Comparison of ENCODE assay signal across 1 cellular context in the genomic region with DNA sequence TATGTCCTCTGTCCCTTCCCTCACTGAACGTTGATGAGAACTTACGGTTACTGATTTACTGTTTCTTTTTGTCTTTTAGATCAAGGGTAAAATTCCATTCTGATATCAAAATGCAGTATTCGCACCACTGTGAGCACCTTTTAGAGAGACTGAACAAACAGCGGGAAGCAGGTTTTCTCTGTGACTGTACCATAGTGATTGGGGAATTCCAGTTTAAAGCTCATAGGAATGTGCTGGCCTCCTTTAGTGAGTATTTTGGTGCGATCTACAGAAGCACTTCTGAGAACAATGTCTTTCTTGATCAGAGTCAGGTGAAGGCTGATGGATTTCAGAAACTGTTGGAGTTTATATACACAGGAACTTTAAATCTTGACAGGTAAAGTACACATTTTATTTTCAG.
TF ChIP-seq lines count a peak whose summit lies in the region.

No MANE protein-coding gene starts in this region.

TF ChIP-seq in neural cell, 6 proteins besides CTCF, POLR2A, EP300 and RAD21 (continued from another document):
- TF ChIP-seq, protein P1, sequence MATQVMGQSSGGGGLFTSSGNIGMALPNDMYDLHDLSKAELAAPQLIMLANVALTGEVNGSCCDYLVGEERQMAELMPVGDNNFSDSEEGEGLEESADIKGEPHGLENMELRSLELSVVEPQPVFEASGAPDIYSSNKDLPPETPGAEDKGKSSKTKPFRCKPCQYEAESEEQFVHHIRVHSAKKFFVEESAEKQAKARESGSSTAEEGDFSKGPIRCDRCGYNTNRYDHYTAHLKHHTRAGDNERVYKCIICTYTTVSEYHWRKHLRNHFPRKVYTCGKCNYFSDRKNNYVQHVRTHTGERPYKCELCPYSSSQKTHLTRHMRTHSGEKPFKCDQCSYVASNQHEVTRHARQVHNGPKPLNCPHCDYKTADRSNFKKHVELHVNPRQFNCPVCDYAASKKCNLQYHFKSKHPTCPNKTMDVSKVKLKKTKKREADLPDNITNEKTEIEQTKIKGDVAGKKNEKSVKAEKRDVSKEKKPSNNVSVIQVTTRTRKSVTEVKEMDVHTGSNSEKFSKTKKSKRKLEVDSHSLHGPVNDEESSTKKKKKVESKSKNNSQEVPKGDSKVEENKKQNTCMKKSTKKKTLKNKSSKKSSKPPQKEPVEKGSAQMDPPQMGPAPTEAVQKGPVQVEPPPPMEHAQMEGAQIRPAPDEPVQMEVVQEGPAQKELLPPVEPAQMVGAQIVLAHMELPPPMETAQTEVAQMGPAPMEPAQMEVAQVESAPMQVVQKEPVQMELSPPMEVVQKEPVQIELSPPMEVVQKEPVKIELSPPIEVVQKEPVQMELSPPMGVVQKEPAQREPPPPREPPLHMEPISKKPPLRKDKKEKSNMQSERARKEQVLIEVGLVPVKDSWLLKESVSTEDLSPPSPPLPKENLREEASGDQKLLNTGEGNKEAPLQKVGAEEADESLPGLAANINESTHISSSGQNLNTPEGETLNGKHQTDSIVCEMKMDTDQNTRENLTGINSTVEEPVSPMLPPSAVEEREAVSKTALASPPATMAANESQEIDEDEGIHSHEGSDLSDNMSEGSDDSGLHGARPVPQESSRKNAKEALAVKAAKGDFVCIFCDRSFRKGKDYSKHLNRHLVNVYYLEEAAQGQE (IDR thresholded peaks at IDR 0.05; ENCODE audit: borderline replicate concordance) = no peak
- TF ChIP-seq SMC3 (conservative IDR thresholded peaks at IDR 0.05; ENCODE audit: poor library complexity) (no peak), TAF1 (IDR thresholded peaks at IDR 0.05; ENCODE audit: low read depth) (no peak), EZH2 (IDR thresholded peaks at IDR 0.05; ENCODE audit: borderline replicate concordance, insufficient read depth, low read length, poor library complexity, severe bottlenecking) (no peak)
